8 cellular contexts compared by ENCODE assay signal in the genomic region with DNA sequence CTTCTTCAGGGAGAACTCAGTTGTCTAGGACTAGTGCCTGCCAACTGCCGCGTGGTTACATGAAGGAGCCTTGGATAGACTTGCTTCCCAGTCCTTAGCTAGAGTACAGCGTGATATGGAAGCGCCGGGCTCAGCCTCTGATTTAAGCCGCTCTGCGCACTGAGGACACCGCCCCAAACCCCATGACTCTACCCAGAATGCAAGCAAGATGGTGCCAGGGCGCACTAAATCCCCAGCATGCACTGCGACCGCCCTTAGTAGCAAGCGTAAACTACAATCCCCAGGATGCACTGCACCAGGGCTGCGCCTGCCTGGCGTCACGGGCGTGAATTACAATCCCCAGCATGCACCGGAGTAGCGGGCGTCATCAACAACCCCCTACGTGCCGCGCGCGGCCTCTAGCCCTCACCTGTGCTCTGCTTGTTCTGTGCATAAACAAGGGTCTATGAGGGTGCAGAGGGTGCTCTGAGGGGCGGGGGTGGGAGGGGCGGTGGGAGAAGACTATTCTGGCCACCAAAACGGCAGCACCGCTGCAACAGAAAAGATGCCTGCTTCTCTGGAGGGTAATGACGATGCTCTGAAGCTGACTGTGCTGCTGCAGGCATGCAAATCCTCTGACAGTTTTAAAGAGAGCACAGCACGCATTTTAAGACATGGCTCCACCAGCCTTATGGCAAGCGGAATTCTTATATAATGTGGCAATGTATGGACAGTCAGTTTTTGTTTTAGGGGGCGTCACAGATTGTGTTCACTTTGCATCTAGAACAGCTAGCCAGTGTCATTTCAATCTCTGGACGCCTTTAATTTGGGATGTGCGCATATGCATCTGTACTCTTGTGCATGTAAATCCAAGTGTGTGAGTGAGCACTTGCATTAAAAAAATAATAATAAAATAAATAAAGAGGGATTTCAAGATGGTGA.
DNase-seq lines count a peak whose midpoint lies in the region; ATAC-seq and TF ChIP-seq lines count a peak whose summit lies in the region.

No MANE protein-coding gene starts in this region.

- peak overlapping the region; percentile 45 for H3K4me3 ChIP-seq in neural progenitor cell

- POLR2A ChIA-PET in CD4-positive, alpha-beta T cell (lab: Charles Lee) = interaction anchor here (0.6 to 3.8 kb wide), 5 partner anchors 19 to 1936 kb away, joined by 3 to 35 read pairs (median 3); a partner anchor contains a TSS

- CTCF ChIA-PET in CD4-positive, alpha-beta T cell (lab: Charles Lee) = no interaction called here

- H3K27ac ChIP-seq in CD4-positive, alpha-beta T cell (ENCODE audit: low read depth, low read length) = no peak overlapping the region
- H3K27ac ChIP-seq in foreskin keratinocyte (peak overlapping the region; percentile 63), neural progenitor cell (no peak overlapping the region)

- H4K20me1 ChIP-seq in neural progenitor cell (ENCODE audit: low read depth) = no peaks in the 10 kb centered on the region

- peak overlapping the region; percentile 35 for H2AFZ ChIP-seq in neural progenitor cell (replicated peaks)

- no peaks in the 10 kb centered on the region for H3K9me3 ChIP-seq in CD4-positive, alpha-beta T cell (ENCODE audit: control insufficient read depth, low read length)
- H3K9me3 ChIP-seq in neural progenitor cell (ENCODE audit: low read depth) = no peaks in the 10 kb centered on the region

- peaks cover 8% of the 10 kb centered on the region for H3K9me3 Mint-ChIP-seq in CD4-positive, alpha-beta T cell
- H3K9me3 Mint-ChIP-seq in neural progenitor cell = peaks cover 3% of the 10 kb centered on the region
- peaks cover 6 to 14% of the 10 kb centered on the region in 2 donors for H3K9me3 Mint-ChIP-seq in stimulated activated naive CD8-positive, alpha-beta T cell treated with anti-CD3 and anti-CD28 coated beads, Interleukin-15, amount 100 ng/mL, for 72 hours

- peaks cover 5% of the 10 kb centered on the region for H3K27me3 Mint-ChIP-seq in CD4-positive, alpha-beta T cell
- H3K27me3 Mint-ChIP-seq in neural progenitor cell (ENCODE audit: insufficient read depth, low read depth) = peaks cover 3% of the 10 kb centered on the region
- H3K27me3 Mint-ChIP-seq in stimulated activated naive CD8-positive, alpha-beta T cell treated with anti-CD3 and anti-CD28 coated beads, Interleukin-15, amount 100 ng/mL, for 72 hours = peaks cover 9% of the 10 kb centered on the region

- ATAC-seq in CD4-positive, alpha-beta T cell (ENCODE audit: poor library complexity) = peak; percentile 97
- ATAC-seq in GM19463 (IDR thresholded peaks at IDR 0.05; ENCODE audit: unreplicated experiment) = peak; percentile 99
- peak; percentile 100 for ATAC-seq in foreskin keratinocyte
- peak; percentile 100 for ATAC-seq in stimulated activated naive CD8-positive, alpha-beta T cell treated with anti-CD3 and anti-CD28 coated beads, Interleukin-15, amount 100 ng/mL, for 72 hours

- no peaks in the 10 kb centered on the region for H3K27me3 ChIP-seq in CD4-positive, alpha-beta T cell (ENCODE audit: control insufficient read depth, insufficient read depth, low read length)
- H3K27me3 ChIP-seq in foreskin keratinocyte (no peaks in the 10 kb centered on the region), neural progenitor cell (peaks cover 6% of the 10 kb centered on the region)

- peak overlapping the region; percentile 84 for H3K27ac Mint-ChIP-seq in CD4-positive, alpha-beta T cell
- H3K27ac Mint-ChIP-seq in neural progenitor cell = peak overlapping the region; percentile 75
- H3K27ac Mint-ChIP-seq in stimulated activated naive CD8-positive, alpha-beta T cell treated with anti-CD3 and anti-CD28 coated beads, Interleukin-15, amount 100 ng/mL, for 72 hours = peak overlapping the region; percentile 90 to 95

- no peak for TF ChIP-seq CTCF in CD4-positive, alpha-beta T cell (IDR thresholded peaks at IDR 0.05)
- TF ChIP-seq CTCF in foreskin keratinocyte (conservative IDR thresholded peaks at IDR 0.05) (peak; percentile 27), neural progenitor cell (IDR thresholded peaks at IDR 0.05) (no peak)

- no peak overlapping the region for H3K9ac ChIP-seq in neural progenitor cell

- intact Hi-C loops in CD4-positive, alpha-beta T cell (cut with DNase I, micrococcal nuclease) = loop anchor here (1.0 to 10.0 kb wide), 6 partner anchors 33 to 964 kb away; a partner anchor contains a TSS

- H3K4me1 ChIP-seq in foreskin keratinocyte (peaks cover 4% of the 10 kb centered on the region), neural progenitor cell (peaks cover 4% of the 10 kb centered on the region)

- peaks cover 10% of the 10 kb centered on the region for H3K4me1 Mint-ChIP-seq in CD4-positive, alpha-beta T cell (ENCODE audit: low read depth)
- peaks cover 9% of the 10 kb centered on the region for H3K4me1 Mint-ChIP-seq in neural progenitor cell
- peaks cover 6% of the 10 kb centered on the region for H3K4me1 Mint-ChIP-seq in stimulated activated naive CD8-positive, alpha-beta T cell treated with anti-CD3 and anti-CD28 coated beads, Interleukin-15, amount 100 ng/mL, for 72 hours

- no peaks in the 10 kb centered on the region for H3K79me2 ChIP-seq in neural progenitor cell (ENCODE audit: low read depth)

- H3K4me2 ChIP-seq in neural progenitor cell = peak overlapping the region; percentile 76

- H3K4me3 Mint-ChIP-seq in CD4-positive, alpha-beta T cell = peak overlapping the region; percentile 80
- H3K4me3 Mint-ChIP-seq in neural progenitor cell = peak overlapping the region; percentile 82
- H3K4me3 Mint-ChIP-seq in stimulated activated naive CD8-positive, alpha-beta T cell treated with anti-CD3 and anti-CD28 coated beads, Interleukin-15, amount 100 ng/mL, for 72 hours = peak overlapping the region; percentile 83 to 84

- H3K36me3 ChIP-seq in neural progenitor cell = no peaks in the 10 kb centered on the region

- no peaks in the 10 kb centered on the region for H3F3A ChIP-seq in neural progenitor cell (ENCODE audit: low read depth)

- DNase-seq in CD4-positive, alpha-beta T cell = peak; percentile 75 to 93 (median 84)
- DNase-seq in HK-2 (ENCODE audit: unreplicated experiment) (peak; percentile 84), RPMI8226 (peak; percentile 97), activated gamma-delta T cell (lab: John Stamatoyannopoulos, UW) (peak; percentile 15), foreskin keratinocyte (peak; percentile 69 to 89), neural progenitor cell (ENCODE audit: low spot score) (peak; percentile 95)
- peak; percentile 84 to 93 for DNase-seq in stimulated activated naive CD8-positive, alpha-beta T cell treated with anti-CD3 and anti-CD28 coated beads, Interleukin-15, amount 100 ng/mL, for 72 hours

- peaks cover 5% of the 10 kb centered on the region for H3K36me3 Mint-ChIP-seq in CD4-positive, alpha-beta T cell (ENCODE audit: low read depth)
- H3K36me3 Mint-ChIP-seq in neural progenitor cell = no peaks in the 10 kb centered on the region

Comparison
In these comparisons a context has a peak if more than half of its experiments do, and no peak if none do; other contexts are left out.
1. DNase-seq: peak in every context shown above with its lines; median percentile 97 in RPMI8226; 95 in neural progenitor cell; 88 in stimulated activated naive CD8-positive, alpha-beta T cell treated with anti-CD3 and anti-CD28 coated beads, Interleukin-15, amount 100 ng/mL, for 72 hours; 84 in HK-2; 84 in CD4-positive, alpha-beta T cell; 79 in foreskin keratinocyte; 15 in activated gamma-delta T cell.